In genomic region chr5:171412186-171412585, GRCh38 we compare ENCODE assay signal across 16 cellular contexts. TPM values are rescaled to one million over a fixed set of nuclear protein-coding genes. Genes with fewer than 3 reads are reported as not detected.
DNase-seq lines count a peak whose midpoint lies in the region; ATAC-seq and TF ChIP-seq lines count a peak whose summit lies in the region.
"Had no signal": no experiment of that assay in that cellular context is flagged by ENCODE, and none has a peak within 500 bp of the region (broad histone marks: within the 10 kb centered on the region; RNA-seq: fewer than 3 reads in every experiment).

No MANE protein-coding gene starts in this region.

- TF ChIP-seq CTCF in mesothelial cell of epicardium (IDR thresholded peaks at IDR 0.05; ENCODE audit: unreplicated experiment) = no peak

- no peak for ATAC-seq in activated CD8-positive, alpha-beta memory T cell treated with anti-CD3 and anti-CD28 coated beads, Interleukin-2, amount 10 ng/mL, durations not matched to agents 7 days and 5 days
- no peak for ATAC-seq in activated T-cell treated with anti-CD3 and anti-CD28 coated beads, Interleukin-2, amount 50 U/mL, for 72 hours (replicated peaks in 1 of 2)
- ATAC-seq in HG02840 (IDR thresholded peaks at IDR 0.05; ENCODE audit: low FRiP score, unreplicated experiment) (no peak), HG02970 (IDR thresholded peaks at IDR 0.05; ENCODE audit: low FRiP score, unreplicated experiment) (no peak), HG02981 (IDR thresholded peaks at IDR 0.05; ENCODE audit: unreplicated experiment) (no peak)
- ATAC-seq: CD8-positive, alpha-beta T cell; PC-3 had no signal

- CTCF ChIA-PET in activated CD8-positive, alpha-beta memory T cell treated with anti-CD3 and anti-CD28 coated beads, Interleukin-2, amount 10 ng/mL, durations not matched to agents 7 days and 5 days (lab: Charles Lee) = no interaction called here

- no peaks in the 10 kb centered on the region for H3K9me3 Mint-ChIP-seq in activated CD8-positive, alpha-beta memory T cell treated with anti-CD3 and anti-CD28 coated beads, Interleukin-2, amount 10 ng/mL, durations not matched to agents 7 days and 5 days (ENCODE audit: low read depth)
- H3K9me3 Mint-ChIP-seq in activated T-cell treated with anti-CD3 and anti-CD28 coated beads, Interleukin-2, amount 50 U/mL, for 72 hours = no peaks in the 10 kb centered on the region
- no peaks in the 10 kb centered on the region for H3K9me3 Mint-ChIP-seq in mesothelial cell of epicardium
- H3K9me3 Mint-ChIP-seq: CD8-positive, alpha-beta T cell had no signal

- DNase-seq in activated CD8-positive, alpha-beta memory T cell treated with anti-CD3 and anti-CD28 coated beads, Interleukin-2, amount 50 U/mL, for 48 hours = peak; percentile 58
- no peak for DNase-seq in activated CD8-positive, alpha-beta memory T cell treated with anti-CD3 and anti-CD28 coated beads, Interleukin-2, amount 10 ng/mL, durations not matched to agents 7 days and 5 days
- DNase-seq in activated T-cell treated with anti-CD3 and anti-CD28 coated beads, Interleukin-2, amount 50 U/mL, for 72 hours = no peak
- no peak for DNase-seq in mesothelial cell of epicardium (ENCODE audit: low spot score in 2 of 2, unreplicated experiment in 2 of 2)
- DNase-seq: CD8-positive, alpha-beta T cell; DMS79 treated with DMSO at 0.1 percent for 48 hours; NCI-H1436; NCI-H2029 treated with DMSO at 0.1 percent for 48 hours; NCI-H510A; NCI-H82; PC-3 had no signal

- peaks cover 50% of the 10 kb centered on the region for H3K36me3 Mint-ChIP-seq in activated CD8-positive, alpha-beta memory T cell treated with anti-CD3 and anti-CD28 coated beads, Interleukin-2, amount 10 ng/mL, durations not matched to agents 7 days and 5 days
- H3K36me3 Mint-ChIP-seq in activated T-cell treated with anti-CD3 and anti-CD28 coated beads, Interleukin-2, amount 50 U/mL, for 72 hours (ENCODE audit: insufficient read depth in 2 of 2) = peaks cover 5 to 39% of the 10 kb centered on the region in 2 donors
- H3K36me3 Mint-ChIP-seq in mesothelial cell of epicardium = peaks cover 42% of the 10 kb centered on the region

- peaks cover 17% of the 10 kb centered on the region for H3K4me1 Mint-ChIP-seq in activated CD8-positive, alpha-beta memory T cell treated with anti-CD3 and anti-CD28 coated beads, Interleukin-2, amount 10 ng/mL, durations not matched to agents 7 days and 5 days
- H3K4me1 Mint-ChIP-seq in activated T-cell treated with anti-CD3 and anti-CD28 coated beads, Interleukin-2, amount 50 U/mL, for 72 hours (ENCODE audit: low read depth) = peaks cover 19% of the 10 kb centered on the region
- H3K4me1 Mint-ChIP-seq in mesothelial cell of epicardium = peaks cover 12% of the 10 kb centered on the region

- H3K27me3 Mint-ChIP-seq in activated CD8-positive, alpha-beta memory T cell treated with anti-CD3 and anti-CD28 coated beads, Interleukin-2, amount 10 ng/mL, durations not matched to agents 7 days and 5 days = no peaks in the 10 kb centered on the region
- no peaks in the 10 kb centered on the region for H3K27me3 Mint-ChIP-seq in activated T-cell treated with anti-CD3 and anti-CD28 coated beads, Interleukin-2, amount 50 U/mL, for 72 hours (ENCODE audit: low read depth)
- H3K27me3 Mint-ChIP-seq in mesothelial cell of epicardium (ENCODE audit: low read depth) = no peaks in the 10 kb centered on the region

- no peak overlapping the region for H3K4me3 Mint-ChIP-seq in activated CD8-positive, alpha-beta memory T cell treated with anti-CD3 and anti-CD28 coated beads, Interleukin-2, amount 10 ng/mL, durations not matched to agents 7 days and 5 days
- H3K4me3 Mint-ChIP-seq in activated T-cell treated with anti-CD3 and anti-CD28 coated beads, Interleukin-2, amount 50 U/mL, for 72 hours = no peak overlapping the region
- H3K4me3 Mint-ChIP-seq in mesothelial cell of epicardium = no peak overlapping the region
- H3K4me3 Mint-ChIP-seq: CD8-positive, alpha-beta T cell had no signal

- TF ChIP-seq POLR2A in GM19193 (IDR thresholded peaks at IDR 0.05; ENCODE audit: extremely low read depth, insufficient read depth, insufficient read length) = peak; percentile 5

- H3K27ac Mint-ChIP-seq in activated CD8-positive, alpha-beta memory T cell treated with anti-CD3 and anti-CD28 coated beads, Interleukin-2, amount 10 ng/mL, durations not matched to agents 7 days and 5 days = no peak overlapping the region
- H3K27ac Mint-ChIP-seq in activated T-cell treated with anti-CD3 and anti-CD28 coated beads, Interleukin-2, amount 50 U/mL, for 72 hours = peak overlapping the region; percentile 65
- peak overlapping the region; percentile 47 for H3K27ac Mint-ChIP-seq in mesothelial cell of epicardium
- H3K27ac Mint-ChIP-seq: CD8-positive, alpha-beta T cell had no signal

RNA-seq across cellular contexts. Expression of gene FGF18, which starts 7.3 kb away (rescaled TPM):
- not detected for total RNA-seq in activated CD8-positive, alpha-beta memory T cell treated with anti-CD3 and anti-CD28 coated beads, Interleukin-2, amount 10 ng/mL, durations not matched to agents 7 days and 5 days
- total RNA-seq in activated T-cell treated with anti-CD3 and anti-CD28 coated beads, Interleukin-2, amount 50 U/mL, for 72 hours = under 1 TPM; 0.12 to 0.17 TPM
- 10.2 to 11.7 TPM (median 11.3 TPM) in 3 replicates for total RNA-seq in mesothelial cell of epicardium
- total RNA-seq: H4 had no signal

RNA-seq across cellular contexts. Expression of gene NPM1, which starts 24.5 kb away (rescaled TPM):
- total RNA-seq in activated CD8-positive, alpha-beta memory T cell treated with anti-CD3 and anti-CD28 coated beads, Interleukin-2, amount 10 ng/mL, durations not matched to agents 7 days and 5 days = 1,000 to 10,000 TPM; 1,230 to 1,897 TPM
- 1,000 to 10,000 TPM; 2,044 to 2,227 TPM for total RNA-seq in activated T-cell treated with anti-CD3 and anti-CD28 coated beads, Interleukin-2, amount 50 U/mL, for 72 hours
- 1,674 to 1,837 TPM (median 1,792 TPM) in 3 replicates for total RNA-seq in mesothelial cell of epicardium
